In genomic region chr6:106087548-106088325, GRCh38 we compare ENCODE assay signal across 8 cellular contexts. TPM values are rescaled to one million over a fixed set of nuclear protein-coding genes. Genes with fewer than 3 reads are reported as not detected.
A peak's percentile ranks its signal among the peaks of the same experiment; 100 is the strongest.
DNase-seq lines count a peak whose midpoint lies in the region; ATAC-seq and TF ChIP-seq lines count a peak whose summit lies in the region.

No MANE protein-coding gene starts in this region.

- ATAC-seq in activated T-helper 17 cell treated with anti-CD3 and anti-CD28 coated beads, Interleukin-2, amount 50 U/mL, for 72 hours (replicated peaks): no peak
- no peak for ATAC-seq in stimulated activated effector memory CD8-positive, alpha-beta T cell treated with anti-CD3 and anti-CD28 coated beads, Interleukin-12 subunit alpha, Interleukin-12 subunit beta, amount 100 ng/mL, for 72 hours
- ATAC-seq in HG03045 (IDR thresholded peaks at IDR 0.05; ENCODE audit: unreplicated experiment): no peak

- H3K9me3 Mint-ChIP-seq in activated CD4-positive, alpha-beta T cell treated with anti-CD3 and anti-CD28 coated beads, Interleukin-2, amount 10 ng/mL, durations not matched to agents 24 days and 14 days: no peaks in the 10 kb centered on the region
- H3K9me3 Mint-ChIP-seq in activated T-helper 17 cell treated with anti-CD3 and anti-CD28 coated beads, Interleukin-2, amount 50 U/mL, for 72 hours: no peaks in the 10 kb centered on the region
- H3K9me3 Mint-ChIP-seq in stimulated activated effector memory CD8-positive, alpha-beta T cell treated with anti-CD3 and anti-CD28 coated beads, Interleukin-12 subunit alpha, Interleukin-12 subunit beta, amount 100 ng/mL, for 72 hours: no peaks in the 10 kb centered on the region

- no peak for TF ChIP-seq CTCF in GM20000 (IDR thresholded peaks at IDR 0.05; ENCODE audit: extremely low read depth, missing control alignments)

- no peak for DNase-seq in activated CD4-positive, alpha-beta T cell treated with anti-CD3 and anti-CD28 coated beads, Interleukin-2, amount 10 ng/mL, durations not matched to agents 24 days and 14 days
- no peak for DNase-seq in activated CD4-positive, alpha-beta T cell treated with anti-CD3 and anti-CD28 coated beads for 4 hours
- DNase-seq in hippocampal formation (lab: John Stamatoyannopoulos, UW) (peak; percentile 7 to 29), GM20000 (ENCODE audit: low spot score) (no peak)
- DNase-seq in stimulated activated effector memory CD8-positive, alpha-beta T cell treated with anti-CD3 and anti-CD28 coated beads, Interleukin-12 subunit alpha, Interleukin-12 subunit beta, amount 100 ng/mL, for 72 hours (ENCODE audit: low spot score in 2 of 2): no peak
- no peak for DNase-seq in stimulated activated CD8-positive, alpha-beta memory T cell treated with anti-CD3 and anti-CD28 coated beads, Interleukin-4, amount 100 ng/mL, for 48 hours

- peaks cover 79% of the 10 kb centered on the region for H3K4me1 Mint-ChIP-seq in activated CD4-positive, alpha-beta T cell treated with anti-CD3 and anti-CD28 coated beads, Interleukin-2, amount 10 ng/mL, durations not matched to agents 24 days and 14 days
- H3K4me1 Mint-ChIP-seq in activated T-helper 17 cell treated with anti-CD3 and anti-CD28 coated beads, Interleukin-2, amount 50 U/mL, for 72 hours: peaks cover 52% of the 10 kb centered on the region
- H3K4me1 Mint-ChIP-seq in stimulated activated effector memory CD8-positive, alpha-beta T cell treated with anti-CD3 and anti-CD28 coated beads, Interleukin-12 subunit alpha, Interleukin-12 subunit beta, amount 100 ng/mL, for 72 hours: peaks cover 67% of the 10 kb centered on the region

- peaks cover 50% of the 10 kb centered on the region for H3K36me3 Mint-ChIP-seq in activated CD4-positive, alpha-beta T cell treated with anti-CD3 and anti-CD28 coated beads, Interleukin-2, amount 10 ng/mL, durations not matched to agents 24 days and 14 days (ENCODE audit: low read depth)
- peaks cover 72% of the 10 kb centered on the region for H3K36me3 Mint-ChIP-seq in activated T-helper 17 cell treated with anti-CD3 and anti-CD28 coated beads, Interleukin-2, amount 50 U/mL, for 72 hours (ENCODE audit: low read depth)
- H3K36me3 Mint-ChIP-seq in stimulated activated effector memory CD8-positive, alpha-beta T cell treated with anti-CD3 and anti-CD28 coated beads, Interleukin-12 subunit alpha, Interleukin-12 subunit beta, amount 100 ng/mL, for 72 hours: peaks cover 89% of the 10 kb centered on the region

- H3K27me3 Mint-ChIP-seq in activated CD4-positive, alpha-beta T cell treated with anti-CD3 and anti-CD28 coated beads, Interleukin-2, amount 10 ng/mL, durations not matched to agents 24 days and 14 days: peaks cover 5% of the 10 kb centered on the region
- H3K27me3 Mint-ChIP-seq in activated T-helper 17 cell treated with anti-CD3 and anti-CD28 coated beads, Interleukin-2, amount 50 U/mL, for 72 hours: no peaks in the 10 kb centered on the region

- peak overlapping the region; percentile 83 for H3K27ac Mint-ChIP-seq in activated CD4-positive, alpha-beta T cell treated with anti-CD3 and anti-CD28 coated beads, Interleukin-2, amount 10 ng/mL, durations not matched to agents 24 days and 14 days
- peak overlapping the region; percentile 79 for H3K27ac Mint-ChIP-seq in activated T-helper 17 cell treated with anti-CD3 and anti-CD28 coated beads, Interleukin-2, amount 50 U/mL, for 72 hours
- H3K27ac Mint-ChIP-seq in stimulated activated effector memory CD8-positive, alpha-beta T cell treated with anti-CD3 and anti-CD28 coated beads, Interleukin-12 subunit alpha, Interleukin-12 subunit beta, amount 100 ng/mL, for 72 hours: peak overlapping the region; percentile 97

- intact Hi-C loops in activated CD4-positive, alpha-beta T cell treated with anti-CD3 and anti-CD28 coated beads, Interleukin-2, amount 10 ng/mL, durations not matched to agents 24 days and 14 days (cut with micrococcal nuclease): no loop called here

- H3K4me3 Mint-ChIP-seq in activated CD4-positive, alpha-beta T cell treated with anti-CD3 and anti-CD28 coated beads, Interleukin-2, amount 10 ng/mL, durations not matched to agents 24 days and 14 days: peak overlapping the region; percentile 93
- H3K4me3 Mint-ChIP-seq in activated T-helper 17 cell treated with anti-CD3 and anti-CD28 coated beads, Interleukin-2, amount 50 U/mL, for 72 hours: peak overlapping the region; percentile 90
- H3K4me3 Mint-ChIP-seq in stimulated activated effector memory CD8-positive, alpha-beta T cell treated with anti-CD3 and anti-CD28 coated beads, Interleukin-12 subunit alpha, Interleukin-12 subunit beta, amount 100 ng/mL, for 72 hours: peak overlapping the region; percentile 83

RNA-seq across cellular contexts. Expression of gene PRDM1, which starts 1.6 kb away (rescaled TPM):
- 35.9 and 37.4 TPM in 2 replicates for total RNA-seq in activated CD4-positive, alpha-beta T cell treated with anti-CD3 and anti-CD28 coated beads, Interleukin-2, amount 10 ng/mL, durations not matched to agents 24 days and 14 days
- 100 to 1,000 TPM; 138 to 149 TPM for total RNA-seq in activated T-helper 17 cell treated with anti-CD3 and anti-CD28 coated beads, Interleukin-2, amount 50 U/mL, for 72 hours

Comparison
In these comparisons a context has a peak if more than half of its experiments do, and no peak if none do; other contexts are left out.
1. DNase-seq: peak in hippocampal formation (2 of 2); none in activated CD4-positive, alpha-beta T cell treated with anti-CD3 and anti-CD28 coated beads, Interleukin-2, amount 10 ng/mL, durations not matched to agents 24 days and 14 days (single experiment), activated CD4-positive, alpha-beta T cell treated with anti-CD3 and anti-CD28 coated beads for 4 hours (0 of 2), stimulated activated effector memory CD8-positive, alpha-beta T cell treated with anti-CD3 and anti-CD28 coated beads, Interleukin-12 subunit alpha, Interleukin-12 subunit beta, amount 100 ng/mL, for 72 hours (0 of 2), GM20000 (single experiment) and stimulated activated CD8-positive, alpha-beta memory T cell treated with anti-CD3 and anti-CD28 coated beads, Interleukin-4, amount 100 ng/mL, for 48 hours (single experiment).
2. Peak in every context shown above with its lines, with median percentiles within 50 percentile points of each other: H3K27ac Mint-ChIP-seq and H3K4me3 Mint-ChIP-seq.